In the genomic region with DNA sequence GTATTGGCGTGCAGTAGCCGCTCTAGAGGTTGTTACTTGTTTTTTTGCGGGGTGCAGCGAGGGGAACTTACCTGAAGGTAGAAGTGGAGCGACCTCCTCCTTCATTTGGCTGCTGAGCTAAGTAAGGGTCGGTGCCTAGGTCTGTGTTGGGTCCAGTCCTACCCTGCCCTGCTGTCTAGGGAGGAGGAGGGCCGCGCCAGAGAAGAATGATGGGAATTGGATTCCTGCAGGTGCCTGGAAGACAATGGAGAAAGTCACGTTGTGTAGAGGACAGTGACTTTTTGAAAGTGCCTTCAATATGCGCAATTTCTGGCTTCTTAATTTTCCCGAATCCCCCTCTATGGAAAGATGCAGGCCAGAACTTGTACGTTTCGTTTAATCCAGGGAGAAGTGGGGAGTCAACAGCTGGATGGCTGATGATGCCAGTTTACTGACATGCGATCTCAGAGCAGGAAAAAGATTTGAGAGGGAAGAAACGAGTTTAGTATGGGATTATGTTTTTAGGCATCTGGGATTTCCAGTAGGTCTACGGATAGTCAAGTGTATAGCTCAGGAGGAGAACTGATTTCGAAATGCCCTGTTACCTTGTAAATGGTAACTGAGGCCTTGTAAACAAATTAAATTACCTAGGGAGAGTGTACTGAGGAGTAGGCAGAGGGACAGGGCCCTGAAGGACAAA, we compare ENCODE assay signal across 8 cellular contexts. TPM values are rescaled to one million over a fixed set of nuclear protein-coding genes. Genes with fewer than 3 reads are reported as not detected.
DNase-seq lines count a peak whose midpoint lies in the region; ATAC-seq and TF ChIP-seq lines count a peak whose summit lies in the region.

No MANE protein-coding gene starts in this region.

- in situ Hi-C loops in transverse colon (cut with MboI; ENCODE audit: low pct_ligation_motif_present in 1 of 4, low pct_unique_long_range_greater_than_20kb in 1 of 4, low sequenced_read_pairs in 3 of 4), result no loop called here

- H3K27me3 ChIP-seq in transverse colon, result no peaks in the 10 kb centered on the region

- H3K9me3 ChIP-seq in transverse colon, result no peaks in the 10 kb centered on the region

- POLR2A ChIA-PET in GM10248 (lab: Yijun Ruan, JAX), result no interaction called here

- H3K4me3 ChIP-seq in transverse colon, result peak overlapping the region; percentile 64 to 90 (median 81)

- no peaks in the 10 kb centered on the region for H3K36me3 Mint-ChIP-seq in memory B cell

- no peak for TF ChIP-seq CTCF in transverse colon (IDR thresholded peaks at IDR 0.05)
- no peak for TF ChIP-seq CTCF in GM10248 (IDR thresholded peaks at IDR 0.05; ENCODE audit: control extremely low read depth, extremely low read depth, low read depth, missing control alignments)

- CTCF ChIA-PET in GM10248 (lab: Yijun Ruan, JAX), result interaction anchor here (0.9 to 1.5 kb wide), 3 partner anchors 12 to 77 kb away, joined by 5 to 6 read pairs (median 5); no protein-coding TSS in a partner anchor

- H3K27ac ChIP-seq in transverse colon, result peak overlapping the region; percentile 83 to 90 (median 88)

- H3K4me1 Mint-ChIP-seq in memory B cell, result peaks cover 21% of the 10 kb centered on the region

- H3K27me3 Mint-ChIP-seq in memory B cell, result no peaks in the 10 kb centered on the region

- no peaks in the 10 kb centered on the region for H3K9me3 Mint-ChIP-seq in memory B cell

- intact Hi-C loops in transverse colon (cut with DNase I; ENCODE audit: low total_unique reads), result no loop called here

- 4 to 9% methylated on average over 11 to 17 of the region's 17 CpGs for whole genome bisulfite sequencing in transverse colon (ENCODE audit: low coverage in 1 of 2), 2 donors

- peak; percentile 2 for DNase-seq in stimulated activated CD4-positive, alpha-beta T cell treated with anti-CD3 and anti-CD28 coated beads, Interleukin-2, amount 100 ng/mL, for 4 hours (ENCODE audit: low read depth)
- no peak for DNase-seq in stimulated activated CD4-positive, alpha-beta T cell treated with anti-CD3 and anti-CD28 coated beads, Interleukin-2, amount 100 ng/mL, for 24 hours
- DNase-seq in NCI-H345 (lab: John Stamatoyannopoulos, UW) (peak; percentile 33), cerebellar cortex (ENCODE audit: low spot score) (peak; percentile 24), memory B cell (ENCODE audit: low spot score in 2 of 2) (no peak), transverse colon (no peak), GM10248 (ENCODE audit: extremely low spot score) (no peak)

- peak overlapping the region; percentile 93 for H3K27ac Mint-ChIP-seq in memory B cell

- no peak for ATAC-seq in memory B cell (ENCODE audit: low read depth)
- no peak for ATAC-seq in GM19463 (IDR thresholded peaks at IDR 0.05; ENCODE audit: unreplicated experiment)

- H3K4me3 Mint-ChIP-seq in memory B cell, result peak overlapping the region; percentile 96

- H3K36me3 ChIP-seq in transverse colon, result no peaks in the 10 kb centered on the region

- no peak for TF ChIP-seq POLR2A in transverse colon (IDR thresholded peaks at IDR 0.05)

- peaks cover 5 to 31% (median 14%) of the 10 kb centered on the region in 4 donors for H3K4me1 ChIP-seq in transverse colon

- TF ChIP-seq EP300 in transverse colon (IDR thresholded peaks at IDR 0.05; ENCODE audit: low read depth), result no peak

RNA-seq across cellular contexts. Expression of a gene that starts 0.7 kb away (rescaled TPM):
- 10 to 100 TPM; 12.9 to 27.8 (median 23.4) TPM for total RNA-seq in transverse colon

Comparison
In these comparisons a context has a peak if more than half of its experiments do, and no peak if none do; other contexts are left out.
1. DNase-seq: peak in stimulated activated CD4-positive, alpha-beta T cell treated with anti-CD3 and anti-CD28 coated beads, Interleukin-2, amount 100 ng/mL, for 4 hours (single experiment), NCI-H345 (single experiment) and cerebellar cortex (single experiment); none in stimulated activated CD4-positive, alpha-beta T cell treated with anti-CD3 and anti-CD28 coated beads, Interleukin-2, amount 100 ng/mL, for 24 hours (0 of 2), memory B cell (0 of 2), transverse colon (single experiment) and GM10248 (single experiment).